Comparison of ENCODE assay signal across 16 cellular contexts in the genomic region with DNA sequence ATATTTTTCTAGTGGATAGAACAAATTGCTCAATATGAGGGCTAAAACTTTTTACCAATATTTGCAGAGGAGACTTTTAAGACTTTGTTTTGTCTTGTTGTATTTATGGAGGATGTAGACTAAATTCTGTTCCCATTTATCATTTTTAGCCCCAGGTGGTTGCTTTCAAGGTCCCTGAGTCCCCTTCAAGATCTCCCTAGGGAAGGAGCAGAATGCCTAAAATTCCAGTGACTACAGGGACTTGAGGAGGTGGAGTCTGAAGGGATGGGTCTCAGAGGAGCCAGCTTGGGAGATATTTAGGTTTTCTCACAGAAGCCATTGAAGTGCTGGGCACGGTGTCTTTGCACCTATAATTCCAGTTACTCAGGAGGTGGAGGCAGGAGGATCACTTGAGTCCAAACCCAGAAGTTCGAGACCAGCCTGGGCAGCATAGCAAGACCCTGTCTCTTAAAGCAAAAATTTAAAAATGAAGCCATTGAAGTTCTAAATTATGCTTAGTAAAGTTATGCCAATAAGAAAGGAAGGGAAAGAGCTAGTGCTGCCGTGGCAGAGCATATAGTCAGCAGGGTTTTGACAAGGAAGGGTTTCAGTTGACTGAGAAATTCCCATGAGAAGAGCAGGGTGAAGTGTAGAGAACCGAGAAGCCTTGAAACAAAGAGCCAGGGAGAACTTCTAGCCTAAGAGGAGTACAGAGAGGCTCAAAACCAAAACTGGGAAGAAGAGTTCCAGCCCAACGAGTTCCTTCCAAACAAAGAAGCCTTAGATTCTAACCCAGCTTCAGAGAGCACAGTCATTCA. TPM values are rescaled to one million over a fixed set of nuclear protein-coding genes. Genes with fewer than 3 reads are reported as not detected.
DNase-seq lines count a peak whose midpoint lies in the region; TF ChIP-seq lines count a peak whose summit lies in the region.
"Had no signal": no experiment of that assay in that cellular context is flagged by ENCODE, and none has a peak within 500 bp of the region (broad histone marks: within the 10 kb centered on the region; RNA-seq: fewer than 3 reads in every experiment).

No MANE protein-coding gene starts in this region.

- no peaks in the 10 kb centered on the region for H3K36me3 ChIP-seq in sigmoid colon

- H3K4me3 ChIP-seq in sigmoid colon: no peak overlapping the region
- H3K4me3 ChIP-seq: hepatocyte had no signal

- no peaks in the 10 kb centered on the region for H3K9me3 ChIP-seq in sigmoid colon

- DNase-seq in EL (peak; percentile 18), RPMI7951 (ENCODE audit: low read depth) (peak; percentile 13), epidermal melanocyte (ENCODE audit: insufficient read length, low spot score) (peak; percentile 40), sigmoid colon (peak; percentile 1), mucosa of gallbladder (ENCODE audit: low spot score) (no peak), HPDE6-E6E7 (ENCODE audit: extremely low spot score) (no peak)
- no peak for DNase-seq in activated CD4-positive, alpha-beta T cell treated with anti-CD3 and anti-CD28 coated beads for 1 hour
- DNase-seq in activated CD4-positive, alpha-beta T cell treated with anti-CD3 and anti-CD28 coated beads for 4 hours: no peak
- DNase-seq: activated CD4-positive, alpha-beta T cell treated with anti-CD3 and anti-CD28 coated beads, Interleukin-2, amount 10 ng/mL, durations not matched to agents 7 days and 5 days; effector memory CD4-positive, alpha-beta T cell; GOT3; NCI-H2171 treated with DMSO at 0.1 percent for 48 hours; occipital lobe; PC-3; stimulated activated CD4-positive, alpha-beta T cell treated with anti-CD3 and anti-CD28 coated beads, Interleukin-2, amount 100 ng/mL, for 48 hours had no signal

- H3K4me1 ChIP-seq in sigmoid colon: peaks cover 0 to 29% (median 16%) of the 10 kb centered on the region in 4 donors

- no peak for TF ChIP-seq CTCF in sigmoid colon (IDR thresholded peaks at IDR 0.05)

- no peak for TF ChIP-seq EP300 in sigmoid colon (IDR thresholded peaks at IDR 0.05)

- intact Hi-C loops in sigmoid colon (cut with DNase I): no loop called here

- no peak for TF ChIP-seq POLR2A in sigmoid colon (IDR thresholded peaks at IDR 0.05)

- H3K27me3 ChIP-seq in sigmoid colon: no peaks in the 10 kb centered on the region
- H3K27me3 ChIP-seq: hepatocyte had no signal

- peak overlapping the region in 1 of 4 donors; percentile 21 for H3K27ac ChIP-seq in sigmoid colon
- H3K27ac ChIP-seq: hepatocyte had no signal

- WGBS in sigmoid colon, 2 donors: 86 to 94% methylated on average over 5 of the region's 5 CpGs

RNA-seq across cellular contexts. Expression of a gene that starts 43.4 kb away (rescaled TPM):
- 78.7 and 100 TPM in 2 replicates for total RNA-seq in RPMI7951 (2014; rRNA removed; shearing (Covaris generic))
- 10 to 100 TPM; 44.0 to 59.2 (median 55.1) TPM for total RNA-seq in sigmoid colon
- polyA plus RNA-seq in sigmoid colon: 10 to 100 TPM; 27.2 to 50.6 (median 36.6) TPM
- 35.0 TPM for total RNA-seq in mucosa of gallbladder

Comparison
In these comparisons a context has a peak if more than half of its experiments do, and no peak if none do; other contexts are left out.
1. DNase-seq: peak in EL (single experiment), RPMI7951 (single experiment), epidermal melanocyte (single experiment) and sigmoid colon (single experiment); none in activated CD4-positive, alpha-beta T cell treated with anti-CD3 and anti-CD28 coated beads for 1 hour (single experiment), activated CD4-positive, alpha-beta T cell treated with anti-CD3 and anti-CD28 coated beads for 4 hours (0 of 2), mucosa of gallbladder (single experiment) and HPDE6-E6E7 (single experiment).